ENCODE assay signal across 26 cellular contexts in genomic region chr1:187878883-187879282, GRCh38.
A peak's percentile ranks its signal among the peaks of the same experiment; 100 is the strongest.
DNase-seq lines count a peak whose midpoint lies in the region; ATAC-seq, FAIRE-seq and TF ChIP-seq lines count a peak whose summit lies in the region.
"Had no signal": no experiment of that assay in that cellular context is flagged by ENCODE, and none has a peak within 500 bp of the region (broad histone marks: within the 10 kb centered on the region; RNA-seq: fewer than 3 reads in every experiment).

No MANE protein-coding gene starts in this region.

- TF ChIP-seq POLR2A in gastrocnemius medialis (IDR thresholded peaks at IDR 0.05) = no peak

- H3K4me1 ChIP-seq in gastrocnemius medialis = no peaks in the 10 kb centered on the region
- H3K4me1 ChIP-seq: BLaER1, Peyer's patch had no signal

- intact Hi-C loops in gastrocnemius medialis (cut with DNase I; ENCODE audit: low total_unique reads) = no loop called here

- H3K27ac ChIP-seq in VCaP (peak overlapping the region; percentile 7; the same call in 1 of the 2 replicates), gastrocnemius medialis (no peak overlapping the region)
- H3K27ac ChIP-seq: 22Rv1, BLaER1, Peyer's patch had no signal

- no peaks in the 10 kb centered on the region for H3K9me3 ChIP-seq in gastrocnemius medialis
- H3K9me3 ChIP-seq: Peyer's patch had no signal

- TF ChIP-seq CTCF in D721Med (IDR thresholded peaks at IDR 0.05; ENCODE audit: insufficient read depth, missing control alignments) = no peak
- TF ChIP-seq CTCF in VCaP (conservative IDR thresholded peaks at IDR 0.05) = no peak
- TF ChIP-seq CTCF in gastrocnemius medialis (IDR thresholded peaks at IDR 0.05 in 4 of 5, conservative IDR thresholded peaks at IDR 0.05 in 1 of 5) = no peak

- peak; percentile 92 for FAIRE-seq in D721Med (lab: Jason Lieb, UNC)
- FAIRE-seq: GM19239, H54 had no signal

- DNase-seq in DMS79 treated with DMSO at 0.1 percent for 48 hours (lab: John Stamatoyannopoulos, UW) (peak; percentile 43), DMS79 (lab: John Stamatoyannopoulos, UW) (no peak), D721Med (ENCODE audit: insufficient read length, low spot score) (no peak), NCI-H2107 treated with DMSO at 0.1 percent for 48 hours (lab: John Stamatoyannopoulos, UW; ENCODE audit: unreplicated experiment) (peak; percentile 96), middle frontal gyrus (ENCODE audit: extremely low spot score, low spot score) (no peak), gastrocnemius medialis (no peak)
- DNase-seq in activated naive CD4-positive, alpha-beta T cell (lab: John Stamatoyannopoulos, UW) = no peak
- DNase-seq: ACHN; CD4-positive, alpha-beta T cell; COR-L47; DMS 273 treated with DMSO at 0.1 percent for 48 hours; GDM1; Karpas-422; MV-4-11; NCI-H1436; NCI-H226; NCI-H526 treated with DMSO at 0.1 percent for 48 hours; NK-92 treated with Interleukin-12 subunit alpha and Interleukin-12 subunit beta, amount 100 ng/mL, for 24 hours; Peyer's patch; T-cell had no signal

- no peak for ATAC-seq in gastrocnemius medialis
- ATAC-seq: SK-N-SH treated with all-trans-retinoic acid at 6 μM for 48 hours, T-cell had no signal

- H3K36me3 ChIP-seq in gastrocnemius medialis = no peaks in the 10 kb centered on the region
- H3K36me3 ChIP-seq: BLaER1, Peyer's patch had no signal

- no peak overlapping the region for H3K4me3 ChIP-seq in gastrocnemius medialis
- H3K4me3 ChIP-seq: BLaER1, Peyer's patch had no signal

- no peaks in the 10 kb centered on the region for H3K27me3 ChIP-seq in gastrocnemius medialis
- H3K27me3 ChIP-seq: BLaER1, Peyer's patch had no signal

- in situ Hi-C loops in gastrocnemius medialis (cut with MboI; ENCODE audit: low sequenced_read_pairs in 4 of 4) = no loop called here

Comparison
In these comparisons a context has a peak if more than half of its experiments do, and no peak if none do; other contexts are left out.
1. DNase-seq: peak in DMS79 treated with DMSO at 0.1 percent for 48 hours (single experiment) and NCI-H2107 treated with DMSO at 0.1 percent for 48 hours (single experiment); none in DMS79 (single experiment), D721Med (single experiment), middle frontal gyrus (single experiment), gastrocnemius medialis (0 of 2) and activated naive CD4-positive, alpha-beta T cell (0 of 4).